ENCODE assay signal across 8 cellular contexts in the genomic region with DNA sequence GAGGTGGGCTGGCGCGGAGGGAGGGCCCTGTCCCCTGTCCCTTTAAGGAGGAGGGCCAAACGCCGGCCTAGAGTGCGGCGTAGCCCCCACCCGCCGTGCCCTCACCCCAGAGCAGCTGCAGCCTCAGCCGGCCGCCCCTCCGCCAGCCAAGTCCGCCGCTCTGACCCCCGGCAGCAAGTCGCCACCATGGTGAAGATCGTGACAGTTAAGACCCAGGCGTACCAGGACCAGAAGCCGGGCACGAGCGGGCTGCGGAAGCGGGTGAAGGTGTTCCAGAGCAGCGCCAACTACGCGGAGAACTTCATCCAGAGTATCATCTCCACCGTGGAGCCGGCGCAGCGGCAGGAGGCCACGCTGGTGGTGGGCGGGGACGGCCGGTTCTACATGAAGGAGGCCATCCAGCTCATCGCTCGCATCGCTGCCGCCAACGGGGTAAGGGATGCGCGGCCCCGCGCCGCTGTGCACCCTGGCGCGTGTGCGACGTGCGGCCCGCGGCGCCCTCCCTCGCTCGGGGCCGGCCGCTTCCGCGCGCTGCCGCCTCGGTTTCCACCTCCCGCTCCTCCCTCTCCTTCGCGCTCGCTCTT. TPM values are rescaled to one million over a fixed set of nuclear protein-coding genes. Genes with fewer than 3 reads are reported as not detected.
DNase-seq lines count a peak whose midpoint lies in the region; ATAC-seq and TF ChIP-seq lines count a peak whose summit lies in the region.

A gene (plus strand): TSS at position 109 of the 584 bp plus-strand sequence. CDS start 78 bp downstream, at position 187.

- in situ Hi-C loops in ACHN (cut with HindIII; ENCODE audit: low pct_ligation_motif_present, low pct_unique_long_range_greater_than_20kb, low sequenced_read_pairs), result no loop called here

- H3K9me3 Mint-ChIP-seq in activated CD4-positive, alpha-beta T cell treated with anti-CD3 and anti-CD28 coated beads for 36 hours (ENCODE audit: low read depth), result peaks cover 2% of the 10 kb centered on the region

- peak; percentile 79 for ATAC-seq in GM18867 (IDR thresholded peaks at IDR 0.05; ENCODE audit: unreplicated experiment)
- peak; percentile 77 for ATAC-seq in HG03095 (IDR thresholded peaks at IDR 0.05; ENCODE audit: unreplicated experiment)
- ATAC-seq in activated CD4-positive, alpha-beta T cell treated with anti-CD3 and anti-CD28 coated beads for 36 hours, result peak; percentile 85

- peak within 1 kb of the TSS; percentile 71 for H3K27ac ChIP-seq in layer of hippocampus (ENCODE audit: low read depth, low read length)

- H3K27ac Mint-ChIP-seq in activated CD4-positive, alpha-beta T cell treated with anti-CD3 and anti-CD28 coated beads for 36 hours, result peak within 1 kb of the TSS; percentile 96

- DNase-seq in ACHN (peak; percentile 81), NCI-H2227 (lab: John Stamatoyannopoulos, UW; ENCODE audit: unreplicated experiment) (peak; percentile 88), choroid plexus epithelial cell (ENCODE audit: low read depth) (peak; percentile 80)
- DNase-seq in activated CD4-positive, alpha-beta T cell treated with anti-CD3 and anti-CD28 coated beads for 36 hours, result peak; percentile 89
- DNase-seq in stimulated activated CD4-positive, alpha-beta T cell treated with anti-CD3 and anti-CD28 coated beads, Interleukin-1b, Interleukin-23, amount 100 ng/mL, for 4 hours (ENCODE audit: low read depth in 2 of 2), result peak; percentile 51 to 64

- H3K27me3 ChIP-seq in layer of hippocampus (ENCODE audit: control insufficient read depth, insufficient read depth, low read length), result no peaks in the 10 kb centered on the region

- peaks cover 27% of the 10 kb centered on the region for H3K4me1 Mint-ChIP-seq in activated CD4-positive, alpha-beta T cell treated with anti-CD3 and anti-CD28 coated beads for 36 hours

- H3K4me3 ChIP-seq in choroid plexus epithelial cell (ENCODE audit: low read depth, low read length), result peak within 1 kb of the TSS; percentile 85

- CTCF ChIA-PET in activated CD4-positive, alpha-beta T cell treated with anti-CD3 and anti-CD28 coated beads for 36 hours (lab: Charles Lee), result interaction anchor here (0.7 to 1.5 kb wide), 4 partner anchors 15 to 653 kb away, joined by 3 to 9 read pairs (median 3); no protein-coding TSS in a partner anchor

- H3K27me3 Mint-ChIP-seq in activated CD4-positive, alpha-beta T cell treated with anti-CD3 and anti-CD28 coated beads for 36 hours, result no peaks in the 10 kb centered on the region

- peaks cover 15% of the 10 kb centered on the region for H3K36me3 Mint-ChIP-seq in activated CD4-positive, alpha-beta T cell treated with anti-CD3 and anti-CD28 coated beads for 36 hours (ENCODE audit: low read depth)

- TF ChIP-seq CTCF in choroid plexus epithelial cell (conservative IDR thresholded peaks at IDR 0.05; ENCODE audit: low read depth, low read length), result no peak

- POLR2A ChIA-PET in activated CD4-positive, alpha-beta T cell treated with anti-CD3 and anti-CD28 coated beads for 36 hours (lab: Charles Lee), result no interaction called here

- H3K4me3 Mint-ChIP-seq in activated CD4-positive, alpha-beta T cell treated with anti-CD3 and anti-CD28 coated beads for 36 hours, result peak within 1 kb of the TSS; percentile 97

- intact Hi-C loops in activated CD4-positive, alpha-beta T cell treated with anti-CD3 and anti-CD28 coated beads for 36 hours (cut with DNase I, micrococcal nuclease), result loop anchor here (1.0 to 10.0 kb wide), 7 partner anchors 70 to 1829 kb away; a partner anchor contains a TSS

RNA-seq across cellular contexts. Expression of the gene that starts here (rescaled TPM):
- 10 to 100 TPM; 38.8 to 43.8 TPM for total RNA-seq in activated CD4-positive, alpha-beta T cell treated with anti-CD3 and anti-CD28 coated beads for 36 hours

Comparison
In these comparisons a context has a peak if more than half of its experiments do, and no peak if none do; other contexts are left out.
1. Peak in every context shown above with its lines: DNase-seq, ATAC-seq, H3K4me3 ChIP-seq and H3K27ac ChIP-seq.